2 cellular contexts compared by ENCODE assay signal in the genomic region with DNA sequence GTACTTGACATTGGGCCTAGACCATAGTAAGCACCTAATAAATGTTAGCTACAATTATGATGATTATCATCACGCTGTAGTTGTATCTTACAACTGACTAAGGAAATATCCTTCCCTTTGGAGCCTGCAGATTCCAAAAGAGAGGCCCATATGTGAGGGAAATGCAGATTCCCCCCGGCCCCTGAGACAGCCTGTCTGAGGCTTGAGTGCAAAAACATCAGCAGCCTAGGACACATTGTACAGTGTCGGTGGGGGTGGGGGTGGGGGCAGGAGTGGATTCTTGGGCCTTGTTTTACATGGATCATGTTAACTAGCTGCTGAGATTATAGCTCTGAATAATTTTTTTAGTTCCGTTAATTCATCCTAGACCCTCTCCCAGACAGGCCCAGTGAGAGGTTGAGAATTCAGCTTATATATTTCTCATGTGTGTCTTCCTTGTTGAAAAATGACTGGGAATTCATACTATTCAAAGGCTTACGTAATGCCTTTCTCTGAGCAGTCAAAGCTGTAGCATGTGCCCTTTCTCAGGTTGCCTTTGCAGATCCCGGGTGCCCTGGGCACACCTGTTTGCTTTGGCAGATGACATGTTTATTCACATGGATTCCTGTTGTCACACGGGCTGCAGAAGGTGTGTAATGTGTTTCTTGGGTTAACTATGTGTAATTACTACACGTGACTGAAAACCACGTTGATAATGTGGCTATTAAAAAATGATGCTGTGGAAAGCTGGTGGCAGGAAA.
TF ChIP-seq lines count a peak whose summit lies in the region.

No MANE protein-coding gene starts in this region.

TF ChIP-seq in liver, 16 proteins besides CTCF, POLR2A, EP300 and RAD21 (continued from another document):
- TF ChIP-seq, protein P1, sequence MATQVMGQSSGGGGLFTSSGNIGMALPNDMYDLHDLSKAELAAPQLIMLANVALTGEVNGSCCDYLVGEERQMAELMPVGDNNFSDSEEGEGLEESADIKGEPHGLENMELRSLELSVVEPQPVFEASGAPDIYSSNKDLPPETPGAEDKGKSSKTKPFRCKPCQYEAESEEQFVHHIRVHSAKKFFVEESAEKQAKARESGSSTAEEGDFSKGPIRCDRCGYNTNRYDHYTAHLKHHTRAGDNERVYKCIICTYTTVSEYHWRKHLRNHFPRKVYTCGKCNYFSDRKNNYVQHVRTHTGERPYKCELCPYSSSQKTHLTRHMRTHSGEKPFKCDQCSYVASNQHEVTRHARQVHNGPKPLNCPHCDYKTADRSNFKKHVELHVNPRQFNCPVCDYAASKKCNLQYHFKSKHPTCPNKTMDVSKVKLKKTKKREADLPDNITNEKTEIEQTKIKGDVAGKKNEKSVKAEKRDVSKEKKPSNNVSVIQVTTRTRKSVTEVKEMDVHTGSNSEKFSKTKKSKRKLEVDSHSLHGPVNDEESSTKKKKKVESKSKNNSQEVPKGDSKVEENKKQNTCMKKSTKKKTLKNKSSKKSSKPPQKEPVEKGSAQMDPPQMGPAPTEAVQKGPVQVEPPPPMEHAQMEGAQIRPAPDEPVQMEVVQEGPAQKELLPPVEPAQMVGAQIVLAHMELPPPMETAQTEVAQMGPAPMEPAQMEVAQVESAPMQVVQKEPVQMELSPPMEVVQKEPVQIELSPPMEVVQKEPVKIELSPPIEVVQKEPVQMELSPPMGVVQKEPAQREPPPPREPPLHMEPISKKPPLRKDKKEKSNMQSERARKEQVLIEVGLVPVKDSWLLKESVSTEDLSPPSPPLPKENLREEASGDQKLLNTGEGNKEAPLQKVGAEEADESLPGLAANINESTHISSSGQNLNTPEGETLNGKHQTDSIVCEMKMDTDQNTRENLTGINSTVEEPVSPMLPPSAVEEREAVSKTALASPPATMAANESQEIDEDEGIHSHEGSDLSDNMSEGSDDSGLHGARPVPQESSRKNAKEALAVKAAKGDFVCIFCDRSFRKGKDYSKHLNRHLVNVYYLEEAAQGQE (IDR thresholded peaks at IDR 0.05): no peak
- TF ChIP-seq ATF3 (IDR thresholded peaks at IDR 0.05): peak; percentile 41
- peak; percentile 99 for TF ChIP-seq FOXA2 (IDR thresholded peaks at IDR 0.05)
- TF ChIP-seq EGR1 (IDR thresholded peaks at IDR 0.05; ENCODE audit: low read depth in 2 of 2): no peak
- TF ChIP-seq RXRA (IDR thresholded peaks at IDR 0.05): peak; percentile 70 to 86
- peak in 1 of 2 donors; percentile 64 for TF ChIP-seq JUND (IDR thresholded peaks at IDR 0.05)
- peak; percentile 53 for TF ChIP-seq SP1 (IDR thresholded peaks at IDR 0.05)
- no peak for TF ChIP-seq TAF1 (conservative IDR thresholded peaks at IDR 0.05)
- no peak for TF ChIP-seq NR2F2 (IDR thresholded peaks at IDR 0.05)
- no peak for TF ChIP-seq HNF4G (IDR thresholded peaks at IDR 0.05)
- TF ChIP-seq ZBTB33 (IDR thresholded peaks at IDR 0.05): peak; percentile 45
- no peak for TF ChIP-seq GABPA (IDR thresholded peaks at IDR 0.05 in 1 of 2, conservative IDR thresholded peaks at IDR 0.05 in 1 of 2)
- peak; percentile 94 for TF ChIP-seq YY1 (IDR thresholded peaks at IDR 0.05)

TF ChIP-seq in HepG2, 621 proteins besides CTCF, POLR2A, EP300 and RAD21 (continued from another document):
- no peak for TF ChIP-seq THRA (CRISPR knock-in tag; IDR thresholded peaks at IDR 0.05; ENCODE audit: borderline replicate concordance)
- TF ChIP-seq TBX2 (CRISPR knock-in tag; IDR thresholded peaks at IDR 0.05; ENCODE audit: borderline replicate concordance): no peak
- TF ChIP-seq, protein P2, sequence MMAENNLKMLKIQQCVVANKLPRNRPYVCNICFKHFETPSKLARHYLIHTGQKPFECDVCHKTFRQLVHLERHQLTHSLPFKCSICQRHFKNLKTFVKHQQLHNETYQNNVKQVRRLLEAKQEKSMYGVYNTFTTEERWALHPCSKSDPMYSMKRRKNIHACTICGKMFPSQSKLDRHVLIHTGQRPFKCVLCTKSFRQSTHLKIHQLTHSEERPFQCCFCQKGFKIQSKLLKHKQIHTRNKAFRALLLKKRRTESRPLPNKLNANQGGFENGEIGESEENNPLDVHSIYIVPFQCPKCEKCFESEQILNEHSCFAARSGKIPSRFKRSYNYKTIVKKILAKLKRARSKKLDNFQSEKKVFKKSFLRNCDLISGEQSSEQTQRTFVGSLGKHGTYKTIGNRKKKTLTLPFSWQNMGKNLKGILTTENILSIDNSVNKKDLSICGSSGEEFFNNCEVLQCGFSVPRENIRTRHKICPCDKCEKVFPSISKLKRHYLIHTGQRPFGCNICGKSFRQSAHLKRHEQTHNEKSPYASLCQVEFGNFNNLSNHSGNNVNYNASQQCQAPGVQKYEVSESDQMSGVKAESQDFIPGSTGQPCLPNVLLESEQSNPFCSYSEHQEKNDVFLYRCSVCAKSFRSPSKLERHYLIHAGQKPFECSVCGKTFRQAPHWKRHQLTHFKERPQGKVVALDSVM (CRISPR knock-in tag; IDR thresholded peaks at IDR 0.05): no peak
- TF ChIP-seq HNF1A (IDR thresholded peaks at IDR 0.05; ENCODE audit: low read depth): no peak
- no peak for TF ChIP-seq HNF1A (CRISPR knock-in tag; IDR thresholded peaks at IDR 0.05; ENCODE audit: borderline replicate concordance)
- no peak for TF ChIP-seq ZNF432 (CRISPR knock-in tag; IDR thresholded peaks at IDR 0.05; ENCODE audit: borderline replicate concordance)
